ENCODE assay signal across 14 cellular contexts in genomic region chr5:156534086-156534485, GRCh38.
A peak's percentile ranks its signal among the peaks of the same experiment; 100 is the strongest.
DNase-seq lines count a peak whose midpoint lies in the region; TF ChIP-seq lines count a peak whose summit lies in the region.
"Had no signal": no experiment of that assay in that cellular context is flagged by ENCODE, and none has a peak within 500 bp of the region (broad histone marks: within the 10 kb centered on the region; RNA-seq: fewer than 3 reads in every experiment).

No MANE protein-coding gene starts in this region.

- H2AFZ ChIP-seq in GM23248 (no peak overlapping the region), trophoblast cell (ENCODE audit: insufficient read depth, low read length, poor library complexity) (no peak overlapping the region)

- no peak overlapping the region for H4K8ac ChIP-seq in trophoblast cell (ENCODE audit: low read depth, low read length)

- H3K9me3 ChIP-seq in GM23248 (ENCODE audit: low read depth) (no peaks in the 10 kb centered on the region), trophoblast cell (ENCODE audit: insufficient read depth, low read depth, low read length) (no peaks in the 10 kb centered on the region)
- H3K9me3 ChIP-seq: BLaER1, Caco-2 had no signal

- H4K12ac ChIP-seq in trophoblast cell (ENCODE audit: low read depth, low read length) = no peak overlapping the region

- H3K27me3 ChIP-seq in GM23248 (replicated peaks; ENCODE audit: insufficient read depth) (no peaks in the 10 kb centered on the region), trophoblast cell (ENCODE audit: insufficient read depth, low read length) (no peaks in the 10 kb centered on the region)
- H3K27me3 ChIP-seq: BLaER1 had no signal

- H3K23ac ChIP-seq in trophoblast cell (ENCODE audit: low read length) = no peak overlapping the region

- H3K9me2 ChIP-seq in GM23248 (ENCODE audit: insufficient read depth) = no peaks in the 10 kb centered on the region

- no peak overlapping the region for H3K4me3 ChIP-seq in GM23248
- no peak overlapping the region for H3K4me3 ChIP-seq in skeletal muscle cell (ENCODE audit: low read depth, low read length)
- no peak overlapping the region for H3K4me3 ChIP-seq in trophoblast cell (ENCODE audit: low read depth, low read length)
- H3K4me3 ChIP-seq: BLaER1 had no signal

- no peak overlapping the region for H3K4ac ChIP-seq in trophoblast cell (ENCODE audit: low read depth, low read length)

- no peak for TF ChIP-seq CTCF in AG09319 (IDR thresholded peaks at IDR 0.05; ENCODE audit: low read depth, low read length)

- no peaks in the 10 kb centered on the region for H4K20me1 ChIP-seq in GM23248 (ENCODE audit: insufficient read depth)
- H4K20me1 ChIP-seq: BLaER1 had no signal

- H3K4me1 ChIP-seq in GM23248 (ENCODE audit: insufficient read depth) = peaks cover 21% of the 10 kb centered on the region
- no peaks in the 10 kb centered on the region for H3K4me1 ChIP-seq in trophoblast cell (ENCODE audit: control insufficient read depth in 1 of 2, insufficient read depth in 2 of 2, low read length in 2 of 2)
- H3K4me1 ChIP-seq: BLaER1, Caco-2 had no signal

- no peak overlapping the region for H3K14ac ChIP-seq in trophoblast cell (ENCODE audit: low read length)

- H3K9ac ChIP-seq in GM23248 (no peak overlapping the region), trophoblast cell (ENCODE audit: low read length) (no peak overlapping the region)
- H3K9ac ChIP-seq: BLaER1 had no signal

- H3K4me2 ChIP-seq in GM23248 (ENCODE audit: unreplicated experiment) (peak overlapping the region; percentile 8), trophoblast cell (ENCODE audit: low read length) (no peak overlapping the region)
- H3K4me2 ChIP-seq: BLaER1 had no signal

- H3K27ac ChIP-seq in GM23248 = peak overlapping the region; percentile 21; the same call in 1 of the 2 replicates
- no peak overlapping the region for H3K27ac ChIP-seq in trophoblast cell (ENCODE audit: low read depth, low read length)
- H3K27ac ChIP-seq: BLaER1 had no signal

- H3K79me2 ChIP-seq in GM23248 (ENCODE audit: insufficient read depth) (no peaks in the 10 kb centered on the region; the same call in 1 of the 2 replicates), trophoblast cell (ENCODE audit: control insufficient read depth, insufficient read depth, low read length, poor library complexity) (no peaks in the 10 kb centered on the region)

- H3K18ac ChIP-seq in trophoblast cell (ENCODE audit: low read length) = no peak overlapping the region

- peaks cover 14% of the 10 kb centered on the region for H3F3A ChIP-seq in GM23248 (ENCODE audit: insufficient read depth)

- in situ Hi-C loops in GM23248 (cut with MboI) = no loop called here

- peak; percentile 10 for DNase-seq in AG09319 (ENCODE audit: extremely low read depth, low read depth)
- peak; percentile 61 for DNase-seq in GM23248
- peak; percentile 23 for DNase-seq in fibroblast of gingiva (ENCODE audit: low read depth)
- DNase-seq in skeletal muscle cell (ENCODE audit: low read depth) = peak; percentile 27
- no peak for DNase-seq in trophoblast cell
- no peak for DNase-seq in NCI-H2081 (lab: John Stamatoyannopoulos, UW)
- no peak for DNase-seq in iPS-NIHi7 (ENCODE audit: extremely low spot score)
- DNase-seq: ACHN; AML-193; Caco-2; CD8-positive, alpha-beta memory T cell; DMS53; GF-D8 had no signal

- no peak overlapping the region for H2AK5ac ChIP-seq in trophoblast cell (ENCODE audit: low read length)

- H3K79me1 ChIP-seq in trophoblast cell (ENCODE audit: low read length) = no peaks in the 10 kb centered on the region

- H2BK5ac ChIP-seq in trophoblast cell (ENCODE audit: low read depth, low read length, poor library complexity) = no peak overlapping the region

- H4K91ac ChIP-seq in trophoblast cell (ENCODE audit: low read depth, low read length) = no peak overlapping the region

- no peak overlapping the region for H2BK120ac ChIP-seq in trophoblast cell (ENCODE audit: insufficient read depth, low read length, poor library complexity)

- no peak overlapping the region for H2BK12ac ChIP-seq in trophoblast cell (ENCODE audit: low read length)

- 16 to 17% methylated on average over 2 of the region's 2 CpGs for WGBS in GM23248 (ENCODE audit: low coverage in 1 of 2, low lambda C conversion rate in 2 of 2, missing lambda C conversion rate in 2 of 2), 2 experiments
- no CpG with 5 or more reads among the region's 2 CpGs for WGBS in trophoblast cell (ENCODE audit: extremely low coverage, insufficient coverage, insufficient read length)

- H3K36me3 ChIP-seq in GM23248 (ENCODE audit: low read depth) (no peaks in the 10 kb centered on the region), trophoblast cell (ENCODE audit: control insufficient read depth in 1 of 2, insufficient read depth in 2 of 2, low read length in 2 of 2) (no peaks in the 10 kb centered on the region)
- H3K36me3 ChIP-seq: BLaER1 had no signal

Comparison
In these comparisons a context has a peak if more than half of its experiments do, and no peak if none do; other contexts are left out.
1. DNase-seq: peak in AG09319 (single experiment), GM23248 (single experiment), fibroblast of gingiva (single experiment) and skeletal muscle cell (single experiment); none in trophoblast cell (0 of 2), NCI-H2081 (0 of 2) and iPS-NIHi7 (single experiment).